22 cellular contexts compared by ENCODE assay signal in genomic region chr5:23494558-23494957, GRCh38. TPM values are rescaled to one million over a fixed set of nuclear protein-coding genes. Genes with fewer than 3 reads are reported as not detected.
A peak's percentile ranks its signal among the peaks of the same experiment; 100 is the strongest.
DNase-seq lines count a peak whose midpoint lies in the region; ATAC-seq and TF ChIP-seq lines count a peak whose summit lies in the region.
"Had no signal": no experiment of that assay in that cellular context is flagged by ENCODE, and none has a peak within 500 bp of the region (broad histone marks: within the 10 kb centered on the region; RNA-seq: fewer than 3 reads in every experiment).

No MANE protein-coding gene starts in this region.

- no peak overlapping the region for H3K27ac ChIP-seq in right atrium auricular region
- no peak overlapping the region for H3K27ac ChIP-seq in foreskin keratinocyte
- H3K27ac ChIP-seq: BLaER1 had no signal

- no peaks in the 10 kb centered on the region for H3K27me3 ChIP-seq in right atrium auricular region
- H3K27me3 ChIP-seq in foreskin keratinocyte: no peaks in the 10 kb centered on the region
- H3K27me3 ChIP-seq: BLaER1 had no signal

- no peak for ATAC-seq in foreskin keratinocyte
- no peak for ATAC-seq in HG02870 (IDR thresholded peaks at IDR 0.05; ENCODE audit: unreplicated experiment)
- ATAC-seq: GM12878, HCT116 had no signal

- H3K36me3 ChIP-seq in right atrium auricular region: no peaks in the 10 kb centered on the region
- H3K36me3 ChIP-seq: BLaER1 had no signal

- no peaks in the 10 kb centered on the region for H3K4me1 ChIP-seq in right atrium auricular region
- no peaks in the 10 kb centered on the region for H3K4me1 ChIP-seq in foreskin keratinocyte
- H3K4me1 ChIP-seq: BLaER1 had no signal

- no peaks in the 10 kb centered on the region for H3K9me3 ChIP-seq in right atrium auricular region
- H3K9me3 ChIP-seq: BLaER1 had no signal

- DNase-seq in NCI-H1092 treated with DMSO at 0.1 percent for 48 hours (lab: John Stamatoyannopoulos, UW) (peak; percentile 8), NCI-H1092 (lab: John Stamatoyannopoulos, UW) (no peak), LNCaP clone FGC (ENCODE audit: low read depth) (peak; percentile 70), NCI-H69 (lab: John Stamatoyannopoulos, UW) (peak; percentile 71), right atrium auricular region (ENCODE audit: low spot score) (no peak), foreskin keratinocyte (no peak)
- DNase-seq: 8988T; CD4-positive, alpha-beta memory T cell; DMS153; DND-41; EL; GOT3; H7; HFFc6 had no signal

- TF ChIP-seq CTCF in LNCaP clone FGC (IDR thresholded peaks at IDR 0.05; ENCODE audit: control insufficient read depth, extremely low read depth, insufficient read depth) (no peak), right atrium auricular region (IDR thresholded peaks at IDR 0.05) (no peak), foreskin keratinocyte (conservative IDR thresholded peaks at IDR 0.05) (no peak)

- H3K4me3 ChIP-seq in LNCaP clone FGC (ENCODE audit: low read depth, low read length) (no peak overlapping the region), right atrium auricular region (no peak overlapping the region)
- H3K4me3 ChIP-seq: BLaER1, GM12878 had no signal

RNA-seq across cellular contexts. Expression of gene PRDM9, which starts 12.9 kb away (rescaled TPM):
- total RNA-seq in right atrium auricular region (not detected), foreskin keratinocyte (not detected in 2 replicates)
- not detected in 2 replicates for polyA plus RNA-seq in foreskin keratinocyte
- total RNA-seq: A673; CD4-positive, alpha-beta memory T cell; G401; GM12878; H7; HFFc6 had no signal
- polyA plus RNA-seq: AG04450; CD14-positive monocyte; CD4-positive, alpha-beta memory T cell; GM12878 had no signal

Comparison
In these comparisons a context has a peak if more than half of its experiments do, and no peak if none do; other contexts are left out.
1. DNase-seq: peak in NCI-H1092 treated with DMSO at 0.1 percent for 48 hours (single experiment), LNCaP clone FGC (single experiment) and NCI-H69 (single experiment); none in NCI-H1092 (single experiment), right atrium auricular region (single experiment) and foreskin keratinocyte (0 of 2).